In the genomic region with DNA sequence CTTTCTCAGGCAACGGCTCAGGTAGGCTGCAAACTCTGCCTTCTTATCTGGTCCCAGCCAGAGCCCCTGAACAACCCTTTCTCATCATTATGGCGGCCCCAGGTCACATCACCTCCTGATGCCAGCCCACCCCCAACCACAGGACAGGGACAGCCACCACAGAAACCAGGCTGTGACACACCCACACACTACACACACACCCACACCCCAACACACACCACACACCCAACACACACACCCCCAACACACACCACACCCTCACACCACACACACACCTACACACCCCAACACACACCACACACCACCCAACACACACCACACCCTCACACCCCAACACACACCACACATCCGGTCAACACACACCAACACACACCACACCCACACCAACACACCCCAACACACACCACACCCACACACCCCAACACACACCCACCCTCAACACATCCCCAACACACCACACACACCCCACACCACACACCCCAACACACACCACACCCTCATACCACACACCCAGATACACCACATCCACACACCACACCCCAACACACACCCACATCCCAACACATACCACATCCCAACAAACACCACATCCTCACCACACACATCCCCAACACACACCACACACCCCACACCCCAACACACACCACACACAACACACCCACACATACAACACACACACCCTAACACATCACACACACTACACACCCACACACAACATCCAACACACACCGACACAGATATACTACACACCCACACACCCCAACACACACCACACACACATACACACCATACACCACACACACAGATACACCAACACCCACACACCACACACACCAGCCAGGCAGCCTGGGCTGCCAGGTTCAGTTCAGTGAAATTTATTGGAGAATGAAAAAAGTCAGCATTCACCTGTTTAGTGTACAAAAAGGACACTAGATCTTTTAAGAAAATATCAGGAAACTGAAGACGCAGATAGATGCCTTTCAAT, we compare ENCODE assay signal across 14 cellular contexts. TPM values are rescaled to one million over a fixed set of nuclear protein-coding genes. Genes with fewer than 3 reads are reported as not detected.
DNase-seq lines count a peak whose midpoint lies in the region; ATAC-seq and TF ChIP-seq lines count a peak whose summit lies in the region.
"Had no signal": no experiment of that assay in that cellular context is flagged by ENCODE, and none has a peak within 500 bp of the region (broad histone marks: within the 10 kb centered on the region; RNA-seq: fewer than 3 reads in every experiment).

No MANE protein-coding gene starts in this region.

- H3K9me3 ChIP-seq in T-helper 17 cell (ENCODE audit: control insufficient read depth, low read length, poor library complexity, severe bottlenecking), result no peaks in the 10 kb centered on the region
- H3K9me3 ChIP-seq: SK-N-SH, thoracic aorta had no signal

- ATAC-seq in T-helper 17 cell, result peak; percentile 38
- no peak for ATAC-seq in GM21737 (IDR thresholded peaks at IDR 0.05; ENCODE audit: unreplicated experiment)
- ATAC-seq in HG02870 (IDR thresholded peaks at IDR 0.05; ENCODE audit: unreplicated experiment), result no peak

- peak overlapping the region; percentile 18 for H3K4me3 Mint-ChIP-seq in activated CD4-positive, alpha-beta T cell treated with anti-CD3 and anti-CD28 coated beads, Interleukin-2, amount 10 ng/mL, durations not matched to agents 24 days and 14 days
- H3K4me3 Mint-ChIP-seq in T-helper 17 cell (peak overlapping the region; percentile 12), osteocyte (ENCODE audit: unreplicated experiment) (no peak overlapping the region)

- peak overlapping the region; percentile 8 for H3K27ac ChIP-seq in cingulate gyrus (ENCODE audit: low read depth, low read length)

- TF ChIP-seq CTCF in osteocyte (IDR thresholded peaks at IDR 0.05), result no peak

- H3K4me1 Mint-ChIP-seq in activated CD4-positive, alpha-beta T cell treated with anti-CD3 and anti-CD28 coated beads, Interleukin-2, amount 10 ng/mL, durations not matched to agents 24 days and 14 days, result peaks cover 21% of the 10 kb centered on the region
- H3K4me1 Mint-ChIP-seq in T-helper 17 cell, result peaks cover 12% of the 10 kb centered on the region
- H3K4me1 Mint-ChIP-seq in osteocyte (ENCODE audit: unreplicated experiment), result peaks cover 27% of the 10 kb centered on the region

- no peaks in the 10 kb centered on the region for H3K27me3 Mint-ChIP-seq in activated CD4-positive, alpha-beta T cell treated with anti-CD3 and anti-CD28 coated beads, Interleukin-2, amount 10 ng/mL, durations not matched to agents 24 days and 14 days
- H3K27me3 Mint-ChIP-seq in T-helper 17 cell (no peaks in the 10 kb centered on the region), osteocyte (ENCODE audit: unreplicated experiment) (no peaks in the 10 kb centered on the region)

- H3K9me3 Mint-ChIP-seq in activated CD4-positive, alpha-beta T cell treated with anti-CD3 and anti-CD28 coated beads, Interleukin-2, amount 10 ng/mL, durations not matched to agents 24 days and 14 days, result peaks cover 5% of the 10 kb centered on the region
- no peaks in the 10 kb centered on the region for H3K9me3 Mint-ChIP-seq in osteocyte (ENCODE audit: unreplicated experiment)

- peak overlapping the region; percentile 87 for H3K27ac Mint-ChIP-seq in activated CD4-positive, alpha-beta T cell treated with anti-CD3 and anti-CD28 coated beads, Interleukin-2, amount 10 ng/mL, durations not matched to agents 24 days and 14 days
- H3K27ac Mint-ChIP-seq in T-helper 17 cell (peak overlapping the region; percentile 0), osteocyte (ENCODE audit: unreplicated experiment) (peak overlapping the region; percentile 55)

- intact Hi-C loops in activated CD4-positive, alpha-beta T cell treated with anti-CD3 and anti-CD28 coated beads, Interleukin-2, amount 10 ng/mL, durations not matched to agents 24 days and 14 days (cut with micrococcal nuclease), result no loop called here

- peaks cover 26% of the 10 kb centered on the region for H3K36me3 Mint-ChIP-seq in activated CD4-positive, alpha-beta T cell treated with anti-CD3 and anti-CD28 coated beads, Interleukin-2, amount 10 ng/mL, durations not matched to agents 24 days and 14 days (ENCODE audit: low read depth)
- no peaks in the 10 kb centered on the region for H3K36me3 Mint-ChIP-seq in T-helper 17 cell (ENCODE audit: low read depth)
- peaks cover 12% of the 10 kb centered on the region for H3K36me3 Mint-ChIP-seq in osteocyte (ENCODE audit: unreplicated experiment)

- peak; percentile 77 for DNase-seq in activated CD4-positive, alpha-beta T cell treated with anti-CD3 and anti-CD28 coated beads, Interleukin-2, amount 10 ng/mL, durations not matched to agents 24 days and 14 days
- no peak for DNase-seq in activated CD4-positive, alpha-beta T cell treated with anti-CD3 and anti-CD28 coated beads, Interleukin-2, amount 50 U/mL, for 48 hours
- DNase-seq in T-helper 17 cell (peak in 1 of 3 donors; percentile 38), osteocyte (ENCODE audit: extremely low spot score, unreplicated experiment) (no peak), NCI-H1417 (lab: John Stamatoyannopoulos, UW) (no peak)
- DNase-seq: amniotic stem cell, foreskin melanocyte, kidney, NCI-H2171 treated with DMSO at 0.1 percent for 48 hours, SK-N-SH had no signal

RNA-seq across cellular contexts. Expression of a gene that starts 4.2 kb away (rescaled TPM):
- 9.9 and 10.9 TPM in 2 replicates for total RNA-seq in activated CD4-positive, alpha-beta T cell treated with anti-CD3 and anti-CD28 coated beads, Interleukin-2, amount 10 ng/mL, durations not matched to agents 24 days and 14 days
- total RNA-seq in T-helper 17 cell (10 to 100 TPM; 37.6 to 39.6 TPM), osteocyte (159 and 178 TPM in 2 replicates)

RNA-seq across cellular contexts. Expression of a gene that starts 22.9 kb away (rescaled TPM):
- total RNA-seq in activated CD4-positive, alpha-beta T cell treated with anti-CD3 and anti-CD28 coated beads, Interleukin-2, amount 10 ng/mL, durations not matched to agents 24 days and 14 days, result 154 TPM in 2 replicates
- total RNA-seq in T-helper 17 cell (100 to 1,000 TPM; 112 to 113 TPM), osteocyte (82.9 and 102 TPM in 2 replicates)

RNA-seq across cellular contexts. Expression of a gene that starts 44.7 kb away (rescaled TPM):
- not detected in 2 replicates for total RNA-seq in activated CD4-positive, alpha-beta T cell treated with anti-CD3 and anti-CD28 coated beads, Interleukin-2, amount 10 ng/mL, durations not matched to agents 24 days and 14 days
- 1 to 10 TPM in 1 of 2 donors, under 1 TPM in 1; 0.63 to 3.2 TPM for total RNA-seq in T-helper 17 cell
- total RNA-seq in osteocyte, result 0.16 TPM in 1 of 2 replicates, not detected in the other

RNA-seq across cellular contexts. Expression of a gene that starts 56.1 kb away (rescaled TPM):
- total RNA-seq in activated CD4-positive, alpha-beta T cell treated with anti-CD3 and anti-CD28 coated beads, Interleukin-2, amount 10 ng/mL, durations not matched to agents 24 days and 14 days, result 0.26 TPM in 1 of 2 replicates, not detected in the other
- total RNA-seq in T-helper 17 cell (under 1 TPM; 0.29 to 0.85 TPM), osteocyte (41.9 and 47.9 TPM in 2 replicates)

Comparison
In these comparisons a context has a peak if more than half of its experiments do, and no peak if none do; other contexts are left out.
1. H3K27ac Mint-ChIP-seq: peak in every context shown above with its lines; median percentile 87 in activated CD4-positive, alpha-beta T cell treated with anti-CD3 and anti-CD28 coated beads, Interleukin-2, amount 10 ng/mL, durations not matched to agents 24 days and 14 days; 55 in osteocyte; 0 in T-helper 17 cell.